Comparison of ENCODE assay signal across 2 cellular contexts in genomic region chr20:1879934-1880333, GRCh38.
TF ChIP-seq lines count a peak whose summit lies in the region.

No MANE protein-coding gene starts in this region.

TF ChIP-seq in liver, 16 proteins besides CTCF, POLR2A, EP300 and RAD21 (continued from another document):
- TF ChIP-seq ZBTB33 (IDR thresholded peaks at IDR 0.05): no peak

TF ChIP-seq in GM23338, 12 proteins besides CTCF, POLR2A, EP300 and RAD21 (continued from another document):
- TF ChIP-seq ZNF462 (CRISPR knock-in tag; IDR thresholded peaks at IDR 0.05): no peak
- TF ChIP-seq POLR2AphosphoS5 (IDR thresholded peaks at IDR 0.05; ENCODE audit: low read depth): no peak
- TF ChIP-seq ETS1 (IDR thresholded peaks at IDR 0.05): no peak
